Comparison of ENCODE assay signal across 8 cellular contexts in the genomic region with DNA sequence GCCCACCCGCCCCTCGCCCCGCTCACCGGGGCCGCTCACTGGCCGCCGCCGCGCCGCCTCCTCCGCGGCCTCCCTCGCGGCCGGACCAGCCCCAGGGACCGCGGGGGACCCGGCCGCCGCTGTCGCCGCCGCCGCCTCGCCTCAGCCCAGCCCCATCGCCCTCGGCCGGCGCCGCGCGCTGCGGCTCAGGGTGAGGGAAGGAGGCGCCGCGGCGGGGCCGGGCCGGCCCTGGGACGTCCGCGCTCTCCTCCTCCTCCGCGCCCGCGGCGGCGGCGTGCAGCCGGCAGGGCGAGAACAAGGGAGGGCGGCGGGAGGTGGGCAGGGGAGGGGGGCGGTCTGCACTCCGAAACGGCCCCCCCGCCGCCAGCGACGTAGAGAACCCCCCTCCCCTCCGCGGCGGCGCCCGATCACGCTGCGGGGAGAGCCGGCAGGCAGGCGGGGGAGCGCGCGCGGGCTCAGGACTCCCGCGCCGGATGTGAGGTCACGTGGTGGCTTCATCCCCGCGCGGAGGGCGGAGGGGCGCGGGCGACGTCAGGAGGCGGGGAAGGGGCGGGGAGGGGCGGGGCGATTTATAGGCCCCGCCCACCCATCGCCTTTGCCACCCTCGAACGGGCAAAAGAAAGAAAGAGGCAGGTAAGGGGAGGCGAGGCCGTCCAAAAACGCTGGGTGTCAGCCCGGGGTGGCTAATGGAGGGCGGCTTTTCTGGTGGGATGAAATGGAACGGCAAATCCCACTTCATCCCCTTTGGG. TPM values are rescaled to one million over a fixed set of nuclear protein-coding genes. Genes with fewer than 3 reads are reported as not detected.
DNase-seq lines count a peak whose midpoint lies in the region; ATAC-seq and TF ChIP-seq lines count a peak whose summit lies in the region.

A gene (minus strand): TSS at position 463 of the 749 bp plus-strand sequence. CDS start 24,812 bp downstream, outside the sequence.

- peak; percentile 77 for DNase-seq in AG04450 (ENCODE audit: low read depth, low spot score)
- peak; percentile 95 for DNase-seq in NCI-H345 (lab: John Stamatoyannopoulos, UW)
- DNase-seq in activated CD4-positive, CD25-positive, alpha-beta regulatory T cell (lab: John Stamatoyannopoulos, UW) = peak; percentile 77 to 91 (median 87)
- peak; percentile 31 to 95 (median 86) for DNase-seq in caudate nucleus (lab: John Stamatoyannopoulos, UW)
- peak; percentile 90 for DNase-seq in inferior parietal cortex (ENCODE audit: extremely low spot score)
- DNase-seq in stimulated activated CD4-positive, alpha-beta T cell treated with anti-CD3 and anti-CD28 coated beads, Interleukin-12 subunit alpha, Interleukin-12 subunit beta, amount 100 ng/mL, for 4 hours = peak; percentile 87

- H3K27ac ChIP-seq in AG04450 (ENCODE audit: low read depth, low read length) = peak within 1 kb of the TSS; percentile 89
- peak within 1 kb of the TSS; percentile 67 for H3K27ac ChIP-seq in caudate nucleus (ENCODE audit: low read depth, low read length)

- TF ChIP-seq POLR2A in GM18951 (IDR thresholded peaks at IDR 0.05; ENCODE audit: extremely low read depth, insufficient read depth, insufficient read length) = peak; percentile 79

- TF ChIP-seq CTCF in AG04450 (IDR thresholded peaks at IDR 0.05; ENCODE audit: low read depth, low read length) = no peak

- no peaks in the 10 kb centered on the region for H3K27me3 ChIP-seq in AG04450 (ENCODE audit: control insufficient read depth, insufficient read depth, low read length)

- CTCF ChIA-PET in AG04450 (lab: Charles Lee) = interaction anchor here (0.8 to 3.5 kb wide), 3 partner anchors 108 to 147 kb away, joined by 3 to 22 read pairs (median 3); no protein-coding TSS in a partner anchor

- POLR2A ChIA-PET in AG04450 (lab: Yijun Ruan, JAX) = interaction anchor here (0.7 to 1.6 kb wide), 4 partner anchors 21 to 815 kb away, joined by 3 to 6 read pairs (median 3); no protein-coding TSS in a partner anchor

- ATAC-seq in HG03175 (IDR thresholded peaks at IDR 0.05; ENCODE audit: unreplicated experiment) = peak; percentile 79

- in situ Hi-C loops in GM18951 (cut with MboI; ENCODE audit: low sequenced_read_pairs, unreplicated experiment) = no loop called here

- peak within 1 kb of the TSS; percentile 79 for H3K4me3 ChIP-seq in AG04450 (ENCODE audit: low read depth, low read length)

- peaks cover 2% of the 10 kb centered on the region; the same call in 1 of the 2 replicates for H3K9me3 ChIP-seq in AG04450 (ENCODE audit: control insufficient read depth, insufficient read depth, low read length)

RNA-seq across cellular contexts. Expression of the gene that starts here (rescaled TPM):
- polyA plus RNA-seq in AG04450 (2011; rRNA removed) = 98.5 and 132 TPM in 2 replicates
- 94.4 and 210 TPM in 2 replicates for polyA minus RNA-seq in AG04450 (2011; rRNA and poly(A)+ RNA removed)

Comparison
In these comparisons a context has a peak if more than half of its experiments do, and no peak if none do; other contexts are left out.
1. Peak in every context shown above with its lines: DNase-seq, ATAC-seq, H3K4me3 ChIP-seq and H3K27ac ChIP-seq.